ENCODE assay signal across 18 cellular contexts in genomic region chr7:99013266-99014112, GRCh38.
DNase-seq lines count a peak whose midpoint lies in the region; ATAC-seq and TF ChIP-seq lines count a peak whose summit lies in the region.
"Had no signal": no experiment of that assay in that cellular context is flagged by ENCODE, and none has a peak within 500 bp of the region (broad histone marks: within the 10 kb centered on the region; RNA-seq: fewer than 3 reads in every experiment).

No MANE protein-coding gene starts in this region.

- WGBS in suprapubic skin = 98% methylated on average over 23 of the region's 25 CpGs

- H3K36me3 ChIP-seq in suprapubic skin (peaks cover 73% of the 10 kb centered on the region), HAP-1 (replicated peaks) (peaks cover 67% of the 10 kb centered on the region)

- H3K4me3 ChIP-seq in coronary artery (no peak overlapping the region), suprapubic skin (no peak overlapping the region), HAP-1 (no peak overlapping the region)
- H3K4me3 ChIP-seq: BLaER1 treated with 17β-estradiol and CSF1 and Interleukin-3, amounts not matched to agents 10 nM and 100 nM; MG63; PC-9 had no signal

- H3K4me1 ChIP-seq in suprapubic skin (no peaks in the 10 kb centered on the region), HAP-1 (peaks cover 4% of the 10 kb centered on the region; the same call in 1 of the 2 replicates)

- TF ChIP-seq POLR2A in suprapubic skin (IDR thresholded peaks at IDR 0.05) = no peak

- H3K27me3 ChIP-seq in suprapubic skin (no peaks in the 10 kb centered on the region), HAP-1 (ENCODE audit: low read depth) (no peaks in the 10 kb centered on the region)
- H3K27me3 ChIP-seq: BLaER1 treated with 17β-estradiol and CSF1 and Interleukin-3, amounts not matched to agents 10 nM and 100 nM; MG63 had no signal

- no peak for TF ChIP-seq EP300 in suprapubic skin (IDR thresholded peaks at IDR 0.05)

- no peak overlapping the region for H3K27ac ChIP-seq in coronary artery
- H3K27ac ChIP-seq in suprapubic skin = no peak overlapping the region
- H3K27ac ChIP-seq: BLaER1 treated with 17β-estradiol and CSF1 and Interleukin-3, amounts not matched to agents 10 nM and 100 nM; PC-9 had no signal

- DNase-seq in activated effector memory CD4-positive, alpha-beta T cell treated with anti-CD3 and anti-CD28 coated beads, Interleukin-2, amount 50 U/mL, for 16 hours = peak; percentile 50
- no peak for DNase-seq in activated effector memory CD4-positive, alpha-beta T cell treated with Interleukin-2 at 50 U/mL for 16 hours
- DNase-seq in coronary artery (ENCODE audit: low spot score) = peak; percentile 69
- DNase-seq in mesenteric fat pad (ENCODE audit: low spot score) = peak; percentile 67
- peak; percentile 54 to 70 for DNase-seq in suprapubic skin (ENCODE audit: low spot score in 2 of 2)
- no peak for DNase-seq in HAP-1 (ENCODE audit: low spot score in 2 of 2)
- no peak for DNase-seq in stimulated activated CD4-positive, alpha-beta T cell treated with anti-CD3 and anti-CD28 coated beads, Interleukin-4, amount 100 ng/mL, for 4 hours
- DNase-seq: DMS79 treated with DMSO at 0.1 percent for 48 hours, Karpas-422, MG63, NCI-H1092, NCI-H146, NCI-H2081, NCI-H510A, NCI-H82, PC-9 had no signal

- H3K9me3 ChIP-seq in suprapubic skin = no peaks in the 10 kb centered on the region
- H3K9me3 ChIP-seq in HAP-1 = no peaks in the 10 kb centered on the region
- H3K9me3 ChIP-seq: MG63 had no signal

- no peak for ATAC-seq in HG03108 (IDR thresholded peaks at IDR 0.05; ENCODE audit: unreplicated experiment)

- no peak for TF ChIP-seq CTCF in coronary artery (IDR thresholded peaks at IDR 0.05)
- TF ChIP-seq CTCF in suprapubic skin (IDR thresholded peaks at IDR 0.05) = no peak

- in situ Hi-C loops in HAP-1 (cut with MboI; ENCODE audit: low sequenced_read_pairs) = no loop called here

Comparison
In these comparisons a context has a peak if more than half of its experiments do, and no peak if none do; other contexts are left out.
1. DNase-seq: peak in activated effector memory CD4-positive, alpha-beta T cell treated with anti-CD3 and anti-CD28 coated beads, Interleukin-2, amount 50 U/mL, for 16 hours (single experiment), coronary artery (single experiment), mesenteric fat pad (single experiment) and suprapubic skin (2 of 2); none in activated effector memory CD4-positive, alpha-beta T cell treated with Interleukin-2 at 50 U/mL for 16 hours (single experiment), HAP-1 (0 of 2) and stimulated activated CD4-positive, alpha-beta T cell treated with anti-CD3 and anti-CD28 coated beads, Interleukin-4, amount 100 ng/mL, for 4 hours (0 of 2).